16 cellular contexts compared by ENCODE assay signal in genomic region chr1:9300623-9301022, GRCh38. TPM values are rescaled to one million over a fixed set of nuclear protein-coding genes. Genes with fewer than 3 reads are reported as not detected.
A peak's percentile ranks its signal among the peaks of the same experiment; 100 is the strongest.
DNase-seq lines count a peak whose midpoint lies in the region; ATAC-seq and TF ChIP-seq lines count a peak whose summit lies in the region.
"Had no signal": no experiment of that assay in that cellular context is flagged by ENCODE, and none has a peak within 500 bp of the region (broad histone marks: within the 10 kb centered on the region; RNA-seq: fewer than 3 reads in every experiment).

No MANE protein-coding gene starts in this region.

- H3K36me3 ChIP-seq in GM23248 (ENCODE audit: low read depth): no peaks in the 10 kb centered on the region
- H3K36me3 ChIP-seq in gastroesophageal sphincter: peaks cover 0 to 4% of the 10 kb centered on the region in 2 donors
- H3K36me3 ChIP-seq: pancreas, uterus had no signal

- H3K4me1 ChIP-seq in GM23248 (ENCODE audit: insufficient read depth) (peaks cover 33% of the 10 kb centered on the region), gastroesophageal sphincter (peaks cover 17 to 100% (median 66%) of the 10 kb centered on the region in 3 donors)

- peak overlapping the region; percentile 53; the same call in 1 of the 2 replicates for H3K9ac ChIP-seq in GM23248
- H3K9ac ChIP-seq: BLaER1 had no signal

- no peak overlapping the region for H3K27ac Mint-ChIP-seq in stimulated activated naive B cell treated with anti-CD40 and anti-IgM and Interleukin-4, amounts not matched to agents 10 μg/mL and 1 μg/mL and 100 μg/mL, for 72 hours
- H3K27ac Mint-ChIP-seq: activated naive CD8-positive, alpha-beta T cell treated with anti-CD3 and anti-CD28 coated beads, Interleukin-2, amount 10 ng/mL, durations not matched to agents 7 days and 5 days had no signal

- no peak overlapping the region for H3K4me3 ChIP-seq in GM23248
- H3K4me3 ChIP-seq in gastroesophageal sphincter: no peak overlapping the region
- H3K4me3 ChIP-seq: BLaER1, MG63, pancreas, SK-N-MC, uterus had no signal

- H3K27ac ChIP-seq in GM23248 (peak overlapping the region; percentile 78), gastroesophageal sphincter (peak overlapping the region in 3 of 4 donors; percentile 53 to 87 (median 83))
- H3K27ac ChIP-seq: BLaER1, pancreas, SK-N-MC had no signal

- H4K20me1 ChIP-seq in GM23248 (ENCODE audit: insufficient read depth): peaks cover 4% of the 10 kb centered on the region

- H3K27me3 Mint-ChIP-seq in stimulated activated naive B cell treated with anti-CD40 and anti-IgM and Interleukin-4, amounts not matched to agents 10 μg/mL and 1 μg/mL and 100 μg/mL, for 72 hours: no peaks in the 10 kb centered on the region

- H3K9me2 ChIP-seq in GM23248 (ENCODE audit: insufficient read depth): no peaks in the 10 kb centered on the region

- H3K9me3 ChIP-seq in GM23248 (ENCODE audit: low read depth): no peaks in the 10 kb centered on the region
- H3K9me3 ChIP-seq in gastroesophageal sphincter: no peaks in the 10 kb centered on the region
- H3K9me3 ChIP-seq: BLaER1, MG63, pancreas, uterus had no signal

- no peak for TF ChIP-seq EP300 in gastroesophageal sphincter (IDR thresholded peaks at IDR 0.05)

- H3K4me2 ChIP-seq in GM23248 (ENCODE audit: unreplicated experiment): peak overlapping the region; percentile 7
- H3K4me2 ChIP-seq: BLaER1 had no signal

- peaks cover 23% of the 10 kb centered on the region for H3F3A ChIP-seq in GM23248 (ENCODE audit: insufficient read depth)

- no peak for TF ChIP-seq POLR2A in gastroesophageal sphincter (IDR thresholded peaks at IDR 0.05)

- peaks cover 0 to 1% of the 10 kb centered on the region in 2 donors for H3K9me3 Mint-ChIP-seq in stimulated activated naive B cell treated with anti-CD40 and anti-IgM and Interleukin-4, amounts not matched to agents 10 μg/mL and 1 μg/mL and 100 μg/mL, for 72 hours
- H3K9me3 Mint-ChIP-seq: activated naive CD8-positive, alpha-beta T cell treated with anti-CD3 and anti-CD28 coated beads, Interleukin-2, amount 10 ng/mL, durations not matched to agents 7 days and 5 days had no signal

- peaks cover 96% of the 10 kb centered on the region for H3K79me2 ChIP-seq in GM23248 (ENCODE audit: insufficient read depth)

- no peak for ATAC-seq in gastroesophageal sphincter
- ATAC-seq in stimulated activated naive B cell treated with anti-CD40 and anti-IgM and Interleukin-4, amounts not matched to agents 10 μg/mL and 1 μg/mL and 100 μg/mL, for 72 hours (replicated peaks): peak; percentile 44 to 58
- ATAC-seq in GM19467 (IDR thresholded peaks at IDR 0.05; ENCODE audit: unreplicated experiment): no peak
- ATAC-seq in SK-N-SH treated with all-trans-retinoic acid at 6 μM for 48 hours: no peak

- H3K4me1 Mint-ChIP-seq in stimulated activated naive B cell treated with anti-CD40 and anti-IgM and Interleukin-4, amounts not matched to agents 10 μg/mL and 1 μg/mL and 100 μg/mL, for 72 hours: peaks cover 25 to 33% of the 10 kb centered on the region in 2 donors

- H3K27me3 ChIP-seq in GM23248 (replicated peaks; ENCODE audit: insufficient read depth): no peaks in the 10 kb centered on the region
- H3K27me3 ChIP-seq in gastroesophageal sphincter: no peaks in the 10 kb centered on the region
- H3K27me3 ChIP-seq: BLaER1, MG63, pancreas, uterus had no signal

- H2AFZ ChIP-seq in GM23248: no peak overlapping the region

- H3K4me3 Mint-ChIP-seq in stimulated activated naive B cell treated with anti-CD40 and anti-IgM and Interleukin-4, amounts not matched to agents 10 μg/mL and 1 μg/mL and 100 μg/mL, for 72 hours: no peak overlapping the region
- H3K4me3 Mint-ChIP-seq: activated naive CD8-positive, alpha-beta T cell treated with anti-CD3 and anti-CD28 coated beads, Interleukin-2, amount 10 ng/mL, durations not matched to agents 7 days and 5 days had no signal

- H3K36me3 Mint-ChIP-seq in stimulated activated naive B cell treated with anti-CD40 and anti-IgM and Interleukin-4, amounts not matched to agents 10 μg/mL and 1 μg/mL and 100 μg/mL, for 72 hours: no peaks in the 10 kb centered on the region
- H3K36me3 Mint-ChIP-seq: activated naive CD8-positive, alpha-beta T cell treated with anti-CD3 and anti-CD28 coated beads, Interleukin-2, amount 10 ng/mL, durations not matched to agents 7 days and 5 days had no signal

- DNase-seq in GM23248: no peak
- DNase-seq in UCSD-AML1 (lab: John Stamatoyannopoulos, UW; ENCODE audit: unreplicated experiment): peak; percentile 61
- no peak for DNase-seq in stimulated activated naive B cell treated with anti-CD40 and anti-IgM and Interleukin-4, amounts not matched to agents 10 μg/mL and 1 μg/mL and 100 μg/mL, for 72 hours
- DNase-seq in stimulated activated CD4-positive, alpha-beta T cell treated with anti-CD3 and anti-CD28 coated beads, Interleukin-4, amount 100 ng/mL, for 24 hours: no peak
- no peak for DNase-seq in activated CD4-positive, alpha-beta T cell treated with anti-CD3 and anti-CD28 coated beads, Interleukin-2, amount 50 U/mL, for 48 hours
- DNase-seq: activated CD8-positive, alpha-beta memory T cell treated with anti-CD3 and anti-CD28 coated beads, Interleukin-2, amount 50 U/mL, for 4 hours; activated naive CD8-positive, alpha-beta T cell treated with anti-CD3 and anti-CD28 coated beads, Interleukin-2, amount 10 ng/mL, durations not matched to agents 7 days and 5 days; NK-92 treated with Interleukin-12 subunit alpha and Interleukin-12 subunit beta, amount 100 ng/mL, for 24 hours; uterus had no signal

- in situ Hi-C loops in GM23248 (cut with MboI): no loop called here

- 95 to 97% methylated on average over 5 of the region's 5 CpGs for WGBS in GM23248 (ENCODE audit: low coverage in 1 of 2, low lambda C conversion rate in 2 of 2, missing lambda C conversion rate in 2 of 2), 2 experiments
- WGBS in gastroesophageal sphincter (ENCODE audit: low coverage in 1 of 2), 2 donors: 80 to 90% methylated on average over 1 to 2 of the region's 5 CpGs

- no peak for TF ChIP-seq CTCF in gastroesophageal sphincter (IDR thresholded peaks at IDR 0.05)

TF ChIP-seq in SK-N-SH treated with all-trans-retinoic acid at 6 μM for 48 hours, 23 proteins besides CTCF, POLR2A, EP300 and RAD21:
- TF ChIP-seq GLIS3 (CRISPR knock-in tag; IDR thresholded peaks at IDR 0.05): no peak
- no peak for TF ChIP-seq ZNF8 (CRISPR knock-in tag; IDR thresholded peaks at IDR 0.05)
- no peak for TF ChIP-seq ISL1 (CRISPR knock-in tag; IDR thresholded peaks at IDR 0.05)
- TF ChIP-seq SNAI2 (CRISPR knock-in tag; IDR thresholded peaks at IDR 0.05): no peak
- no peak for TF ChIP-seq ARNTL (CRISPR knock-in tag; IDR thresholded peaks at IDR 0.05; ENCODE audit: borderline replicate concordance, low read depth)
- no peak for TF ChIP-seq OSR1 (CRISPR knock-in tag; IDR thresholded peaks at IDR 0.05)
- TF ChIP-seq ZC3H10 (CRISPR knock-in tag; IDR thresholded peaks at IDR 0.05): no peak
- no peak for TF ChIP-seq TOX (CRISPR knock-in tag; IDR thresholded peaks at IDR 0.05; ENCODE audit: borderline replicate concordance)
- TF ChIP-seq BACH2 (CRISPR knock-in tag; IDR thresholded peaks at IDR 0.05; ENCODE audit: borderline replicate concordance): no peak
- no peak for TF ChIP-seq CSDC2 (CRISPR knock-in tag; IDR thresholded peaks at IDR 0.05)
- no peak for TF ChIP-seq ZNF70 (CRISPR knock-in tag; IDR thresholded peaks at IDR 0.05)
- no peak for TF ChIP-seq ZFP3 (CRISPR knock-in tag; IDR thresholded peaks at IDR 0.05)
- TF ChIP-seq TSHZ2 (CRISPR knock-in tag; IDR thresholded peaks at IDR 0.05): no peak

RNA-seq across cellular contexts. Expression of gene SPSB1, which starts 7.9 kb away (rescaled TPM):
- total RNA-seq in GM23248 (2014; rRNA removed; shearing (Covaris generic)): 13.5 and 22.7 TPM in 2 replicates
- 13.5 and 13.6 TPM in 2 replicates for polyA plus RNA-seq in GM23248 (2016; fragmentation: Nextera tagmentation; extraction: Ambion mirVana)
- total RNA-seq in gastroesophageal sphincter: 100 to 1,000 TPM in 2 of 4 donors, 10 to 100 TPM in 2; 56.3 to 111 (median 99.5) TPM

Comparison
In these comparisons a context has a peak if more than half of its experiments do, and no peak if none do; other contexts are left out.
1. ATAC-seq: peak in stimulated activated naive B cell treated with anti-CD40 and anti-IgM and Interleukin-4, amounts not matched to agents 10 μg/mL and 1 μg/mL and 100 μg/mL, for 72 hours (2 of 2); none in gastroesophageal sphincter (single experiment), GM19467 (single experiment) and SK-N-SH treated with all-trans-retinoic acid at 6 μM for 48 hours (single experiment).